ENCODE assay signal across 8 cellular contexts in genomic region chr6:81752969-81753708, GRCh38. TPM values are rescaled to one million over a fixed set of nuclear protein-coding genes. Genes with fewer than 3 reads are reported as not detected.
DNase-seq lines count a peak whose midpoint lies in the region; ATAC-seq and TF ChIP-seq lines count a peak whose summit lies in the region.

No MANE protein-coding gene starts in this region.

- peak in 2 of 4 donors; percentile 70 to 72 for TF ChIP-seq POLR2A in stomach (IDR thresholded peaks at IDR 0.05)

- H3K27me3 ChIP-seq in HUES6 (ENCODE audit: control insufficient read depth, insufficient read depth, low read length) (peaks cover 42% of the 10 kb centered on the region), SJSA1 (replicated peaks) (no peaks in the 10 kb centered on the region), foreskin keratinocyte (no peaks in the 10 kb centered on the region), stomach (no peaks in the 10 kb centered on the region)

- peaks cover 28% of the 10 kb centered on the region for H3K4me1 Mint-ChIP-seq in activated naive CD4-positive, alpha-beta T cell treated with anti-CD3 and anti-CD28 coated beads for 36 hours (ENCODE audit: low read depth)
- H3K4me1 Mint-ChIP-seq in neural crest cell: peaks cover 27% of the 10 kb centered on the region

- peak; percentile 84 for DNase-seq in DMS 273 (lab: John Stamatoyannopoulos, UW; ENCODE audit: unreplicated experiment)
- peak; percentile 89 to 91 for DNase-seq in SJSA1 (ENCODE audit: low read depth in 1 of 2, low spot score in 2 of 2)
- DNase-seq in activated naive CD4-positive, alpha-beta T cell treated with anti-CD3 and anti-CD28 coated beads for 36 hours: peak; percentile 38
- DNase-seq in foreskin keratinocyte: peak; percentile 67 to 80
- DNase-seq in neural crest cell (ENCODE audit: low read depth, low spot score): peak; percentile 71
- DNase-seq in stomach: peak; percentile 95

- H3K9ac ChIP-seq in HUES6 (ENCODE audit: low read length): peak overlapping the region; percentile 40

- H3K4me3 ChIP-seq in HUES6 (ENCODE audit: low read depth, low read length) (peak overlapping the region; percentile 86), SJSA1 (peak overlapping the region; percentile 73), stomach (peak overlapping the region; percentile 67 to 88 (median 81))

- H3K36me3 Mint-ChIP-seq in activated naive CD4-positive, alpha-beta T cell treated with anti-CD3 and anti-CD28 coated beads for 36 hours (ENCODE audit: low read depth): peaks cover 1% of the 10 kb centered on the region
- no peaks in the 10 kb centered on the region for H3K36me3 Mint-ChIP-seq in neural crest cell (ENCODE audit: low read depth)

- H3K9me3 ChIP-seq in HUES6 (ENCODE audit: control insufficient read depth, insufficient read depth, low read depth, low read length) (no peaks in the 10 kb centered on the region), SJSA1 (replicated peaks) (no peaks in the 10 kb centered on the region), stomach (no peaks in the 10 kb centered on the region)

- H3K27ac Mint-ChIP-seq in activated naive CD4-positive, alpha-beta T cell treated with anti-CD3 and anti-CD28 coated beads for 36 hours: peak overlapping the region; percentile 77
- H3K27ac Mint-ChIP-seq in neural crest cell (ENCODE audit: unreplicated experiment): peak overlapping the region; percentile 91

- ATAC-seq in GM21515 (IDR thresholded peaks at IDR 0.05; ENCODE audit: unreplicated experiment) (peak; percentile 47), foreskin keratinocyte (peak; percentile 60)

- H3K27ac ChIP-seq in HUES6 (ENCODE audit: low read depth, low read length) (no peak overlapping the region), SJSA1 (peak overlapping the region; percentile 56), foreskin keratinocyte (peak overlapping the region; percentile 79), stomach (peak overlapping the region; percentile 92 to 98 (median 96))

- peak overlapping the region; percentile 88 for H3K4me3 Mint-ChIP-seq in activated naive CD4-positive, alpha-beta T cell treated with anti-CD3 and anti-CD28 coated beads for 36 hours
- H3K4me3 Mint-ChIP-seq in neural crest cell: peak overlapping the region; percentile 97

- 0 to 1% (median 1%) methylated on average over 31 to 62 of the region's 62 CpGs for whole genome bisulfite sequencing in stomach, 5 donors

- peaks cover 12% of the 10 kb centered on the region for H3K27me3 Mint-ChIP-seq in activated naive CD4-positive, alpha-beta T cell treated with anti-CD3 and anti-CD28 coated beads for 36 hours (ENCODE audit: low read depth)
- peaks cover 12% of the 10 kb centered on the region for H3K27me3 Mint-ChIP-seq in neural crest cell (ENCODE audit: low read depth)

- H3K4me1 ChIP-seq in HUES6 (ENCODE audit: control insufficient read depth, insufficient read depth, low read length): peaks cover 18% of the 10 kb centered on the region
- peaks cover 21% of the 10 kb centered on the region for H3K4me1 ChIP-seq in SJSA1 (replicated peaks)
- H3K4me1 ChIP-seq in foreskin keratinocyte: peaks cover 4% of the 10 kb centered on the region
- H3K4me1 ChIP-seq in stomach: peaks cover 16 to 37% (median 27%) of the 10 kb centered on the region in 4 donors

- TF ChIP-seq CTCF in foreskin keratinocyte (conservative IDR thresholded peaks at IDR 0.05): no peak
- TF ChIP-seq CTCF in neural crest cell (conservative IDR thresholded peaks at IDR 0.05): no peak
- no peak for TF ChIP-seq CTCF in stomach (IDR thresholded peaks at IDR 0.05)

- intact Hi-C loops in activated naive CD4-positive, alpha-beta T cell treated with anti-CD3 and anti-CD28 coated beads for 36 hours (cut with micrococcal nuclease): loop anchor here (1.0 to 10.0 kb wide), 17 partner anchors 25 to 1976 kb away; partner anchors contain the start of genes BCKDHB, IBTK, PGM3 and RWDD2A
- intact Hi-C loops in stomach (cut with DNase I; ENCODE audit: low total_unique reads): no loop called here

- H3K36me3 ChIP-seq in HUES6 (ENCODE audit: control insufficient read depth, insufficient read depth, low read length) (no peaks in the 10 kb centered on the region), SJSA1 (peaks cover 28% of the 10 kb centered on the region), stomach (no peaks in the 10 kb centered on the region)

- H3K9me3 Mint-ChIP-seq in activated naive CD4-positive, alpha-beta T cell treated with anti-CD3 and anti-CD28 coated beads for 36 hours: no peaks in the 10 kb centered on the region
- no peaks in the 10 kb centered on the region for H3K9me3 Mint-ChIP-seq in neural crest cell

- TF ChIP-seq EP300 in stomach (IDR thresholded peaks at IDR 0.05): peak; percentile 57

- CTCF ChIA-PET in activated naive CD4-positive, alpha-beta T cell treated with anti-CD3 and anti-CD28 coated beads for 36 hours (lab: Charles Lee): interaction anchor here (0.5 to 1.3 kb wide), 10 partner anchors 13 to 1975 kb away, joined by 3 to 6 read pairs (median 3); partner anchors contain the start of gene TTK

RNA-seq across cellular contexts. Expression of gene TENT5A, which starts 0.7 kb away (rescaled TPM):
- 12.0 and 12.8 TPM in 2 replicates for total RNA-seq in SJSA1 (2014; rRNA removed; shearing (Covaris generic))
- 1 to 10 TPM in 1 of 2 experiments, under 1 TPM in 1; 0.72 to 1.0 TPM for total RNA-seq in activated naive CD4-positive, alpha-beta T cell treated with anti-CD3 and anti-CD28 coated beads for 36 hours
- total RNA-seq in foreskin keratinocyte: 3.1 and 3.5 TPM in 2 replicates
- 0.74 and 1.0 TPM in 2 replicates for polyA plus RNA-seq in foreskin keratinocyte
- total RNA-seq in neural crest cell: 4.5 and 4.6 TPM in 2 replicates
- 10 to 100 TPM in 4 of 5 donors, 1 to 10 TPM in 1; 8.4 to 54.0 (median 19.9) TPM for total RNA-seq in stomach
- 10 to 100 TPM in 1 of 3 donors, 1 to 10 TPM in 2; 3.7 to 19.4 (median 4.4) TPM for polyA plus RNA-seq in stomach

Comparison
In these comparisons a context has a peak if more than half of its experiments do, and no peak if none do; other contexts are left out.
1. DNase-seq: peak in every context shown above with its lines; median percentile 95 in stomach; 90 in SJSA1; 84 in DMS 273; 74 in foreskin keratinocyte; 71 in neural crest cell; 38 in activated naive CD4-positive, alpha-beta T cell treated with anti-CD3 and anti-CD28 coated beads for 36 hours.